In the genomic region with DNA sequence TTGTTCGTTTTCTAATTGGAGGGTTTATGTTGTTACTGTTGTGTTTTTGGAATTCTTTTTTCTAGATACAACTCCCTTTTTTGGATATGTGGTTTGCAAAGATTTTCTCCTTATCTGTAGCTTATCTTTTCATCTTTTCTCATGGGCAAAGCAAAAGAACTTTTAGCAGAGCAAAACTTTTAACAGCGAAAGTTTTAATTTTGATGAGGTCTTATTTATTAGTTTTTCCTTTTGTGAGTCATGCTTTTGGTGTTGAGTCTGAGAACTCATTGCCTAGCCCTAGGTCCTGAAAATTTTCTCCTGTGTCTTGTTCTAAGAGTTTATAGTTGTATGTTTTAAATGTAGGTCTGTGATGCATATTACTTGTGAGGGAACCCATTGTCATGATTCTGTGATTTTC, we compare ENCODE assay signal across 20 cellular contexts.
"Had no signal": no experiment of that assay in that cellular context is flagged by ENCODE, and none has a peak within 500 bp of the region (broad histone marks: within the 10 kb centered on the region; RNA-seq: fewer than 3 reads in every experiment).

No MANE protein-coding gene starts in this region.

- H3K27me3 ChIP-seq: ascending aorta, dorsolateral prefrontal cortex, right atrium auricular region, tibial nerve, vagina had no signal

- H3K27ac Mint-ChIP-seq: natural killer cell treated with Interleukin-12 subunit alpha and Interleukin-12 subunit beta and Interleukin-15 and Interleukin-18, amount 100 ng/mL, for 72 hours; progenitor cell of endocrine pancreas; T-helper 1 cell treated with Interleukin-12 subunit alpha and Interleukin-12 subunit beta and Interleukin-4 antibody, amounts not matched to agents 30 μg/mL and 1 μg/mL, for 36 hours had no signal

- H3K9me3 Mint-ChIP-seq: natural killer cell treated with Interleukin-12 subunit alpha and Interleukin-12 subunit beta and Interleukin-15 and Interleukin-18, amount 100 ng/mL, for 72 hours; T-helper 1 cell treated with Interleukin-12 subunit alpha and Interleukin-12 subunit beta and Interleukin-4 antibody, amounts not matched to agents 30 μg/mL and 1 μg/mL, for 36 hours had no signal

- H3K4me3 ChIP-seq: ascending aorta, dorsolateral prefrontal cortex, lower lobe of right lung, right atrium auricular region, tibial nerve, vagina had no signal

- DNase-seq: activated CD4-positive, CD25-positive, alpha-beta regulatory T cell treated with anti-CD3 and anti-CD28 coated beads, Interleukin-2, amount 50 U/mL, for 72 hours; activated CD8-positive, alpha-beta memory T cell treated with anti-CD3 and anti-CD28 coated beads for 24 hours; activated CD8-positive, alpha-beta memory T cell treated with anti-CD3 and anti-CD28 coated beads, Interleukin-2, amount 50 U/mL, for 48 hours; activated effector memory CD4-positive, alpha-beta T cell treated with Interleukin-2 at 50 U/mL for 16 hours; activated naive CD4-positive, alpha-beta T cell treated with anti-CD3 and anti-CD28 coated beads, Interleukin-2, amount 50 U/mL, for 16 hours; activated T-cell treated with anti-CD3 and anti-CD28 coated beads, Interleukin-2, amount 50 U/mL, for 48 hours; dorsolateral prefrontal cortex; foreskin fibroblast; glutamatergic neuron; lower lobe of right lung; nucleus accumbens; stimulated activated naive CD8-positive, alpha-beta T cell treated with anti-CD3 and anti-CD28 coated beads, Interleukin-15, Interleukin-2, amounts not matched to agents 100 U/mL and 50 U/mL, for 24 hours had no signal

- H3K36me3 Mint-ChIP-seq: natural killer cell treated with Interleukin-12 subunit alpha and Interleukin-12 subunit beta and Interleukin-15 and Interleukin-18, amount 100 ng/mL, for 72 hours had no signal

- H3K36me3 ChIP-seq: ascending aorta, lower lobe of right lung, right atrium auricular region, tibial nerve, vagina had no signal

- H3K9me3 ChIP-seq: ascending aorta, lower lobe of right lung, right atrium auricular region, tibial nerve, vagina had no signal

- ATAC-seq: lower lobe of right lung; natural killer cell treated with Interleukin-12 subunit alpha and Interleukin-12 subunit beta and Interleukin-15 and Interleukin-18, amount 100 ng/mL, for 72 hours; stimulated activated naive CD8-positive, alpha-beta T cell treated with anti-CD3 and anti-CD28 coated beads, Interleukin-15, Interleukin-2, amounts not matched to agents 100 U/mL and 50 U/mL, for 24 hours had no signal

- H3K27me3 Mint-ChIP-seq: progenitor cell of endocrine pancreas had no signal

- H3K4me3 Mint-ChIP-seq: natural killer cell treated with Interleukin-12 subunit alpha and Interleukin-12 subunit beta and Interleukin-15 and Interleukin-18, amount 100 ng/mL, for 72 hours; T-helper 1 cell treated with Interleukin-12 subunit alpha and Interleukin-12 subunit beta and Interleukin-4 antibody, amounts not matched to agents 30 μg/mL and 1 μg/mL, for 36 hours had no signal

- FAIRE-seq: keratinocyte had no signal

- H3K27ac ChIP-seq: ascending aorta, dorsolateral prefrontal cortex, lower lobe of right lung, right atrium auricular region, tibial nerve, vagina had no signal
